16 cellular contexts compared by ENCODE assay signal in genomic region chrX:124030520-124030919, GRCh38.
DNase-seq lines count a peak whose midpoint lies in the region; ATAC-seq, FAIRE-seq and TF ChIP-seq lines count a peak whose summit lies in the region.
"Had no signal": no experiment of that assay in that cellular context is flagged by ENCODE, and none has a peak within 500 bp of the region (broad histone marks: within the 10 kb centered on the region; RNA-seq: fewer than 3 reads in every experiment).

No MANE protein-coding gene starts in this region.

- FAIRE-seq in GM12878 (lab: Jason Lieb, UNC), result no peak
- FAIRE-seq: K562 had no signal

- TSS peak; percentile 26 for BruUV-seq in GM12878 (replicated peaks; lab: Mats Ljungman, UMichigan)
- BruUV-seq in PC-3 (replicated peaks; lab: Mats Ljungman, UMichigan), result no TSS peak

- 58% methylated on average over 1 of the region's 1 CpG for WGBS in GM12878 (ENCODE audit: insufficient coverage, insufficient replicate concordance, low lambda C conversion rate, missing lambda C conversion rate)

- SMC1A ChIA-PET in GM12878 (lab: Charles Lee; ENCODE audit: uncharacterized antibody, unreplicated experiment), result interaction anchor here (0.6 to 1.3 kb wide), 5 partner anchors 8 to 348 kb away, joined by 3 to 4 read pairs (median 3); no protein-coding TSS in a partner anchor

- TF ChIP-seq POLR2A in GM12878 (IDR thresholded peaks at IDR 0.05; ENCODE audit: low read depth, low read length), result no peak

- H3K4me1 ChIP-seq in GM12878 (ENCODE audit: control insufficient read depth, insufficient read depth, low read length), result no peaks in the 10 kb centered on the region
- peaks cover 42% of the 10 kb centered on the region for H3K4me1 ChIP-seq in PC-3 (ENCODE audit: insufficient read depth, low read length)
- peaks cover 4% of the 10 kb centered on the region; the same call in 1 of the 2 replicates for H3K4me1 ChIP-seq in SJCRH30
- H3K4me1 ChIP-seq: spleen had no signal

- DNase-seq in GM12878 (ENCODE audit: low read depth, low spot score), result peak; percentile 4
- DNase-seq in cerebellar nuclear complex (lab: John Stamatoyannopoulos, UW), result no peak
- no peak for DNase-seq in PC-3
- DNase-seq in SIG-M5 (lab: John Stamatoyannopoulos, UW), result no peak
- DNase-seq in SJCRH30, result no peak
- DNase-seq: activated CD8-positive, alpha-beta memory T cell treated with anti-CD3 and anti-CD28 coated beads, Interleukin-2, amount 50 U/mL, for 4 hours; CD4-positive, alpha-beta T cell; left colon; NCI-H2029; OCI-M1; spleen had no signal

- in situ Hi-C loops in GM12878 (cut with MboI), result no loop called here

- CTCF ChIA-PET in GM12878 (lab: Yijun Ruan, JAX), result interaction anchor here (1.3 kb wide), 1 partner anchor 17 kb away, joined by 4 read pairs; no protein-coding TSS in a partner anchor
- CTCF ChIA-PET in PC-3 (lab: Charles Lee), result no interaction called here

- peaks cover 3% of the 10 kb centered on the region for H3F3A ChIP-seq in PC-3 (ENCODE audit: low read length, unreplicated experiment)

- ATAC-seq in GM18858 (IDR thresholded peaks at IDR 0.05; ENCODE audit: unreplicated experiment), result peak; percentile 88
- ATAC-seq in GM21390 (IDR thresholded peaks at IDR 0.05; ENCODE audit: unreplicated experiment), result peak; percentile 89
- peak; percentile 85 for ATAC-seq in HG02981 (IDR thresholded peaks at IDR 0.05; ENCODE audit: unreplicated experiment)
- ATAC-seq in GM12878, result peak; percentile 67
- ATAC-seq in PC-3, result no peak
- ATAC-seq: HCT116, K562, left colon had no signal

- H3K79me2 ChIP-seq in GM12878 (ENCODE audit: control insufficient read depth, insufficient read depth, low read length) (no peaks in the 10 kb centered on the region; the same call in 1 of the 2 replicates), PC-3 (ENCODE audit: low read length) (peaks cover 23% of the 10 kb centered on the region)

- H3K9ac ChIP-seq in GM12878 (ENCODE audit: control insufficient read depth, insufficient read depth, low read length), result no peak overlapping the region
- H3K9ac ChIP-seq in PC-3 (ENCODE audit: low read length), result no peak overlapping the region

- no peak for TF ChIP-seq RAD21 in GM12878 (IDR thresholded peaks at IDR 0.05; ENCODE audit: insufficient read depth, low read depth, low read length)

- no peak overlapping the region for H2AFZ ChIP-seq in GM12878 (ENCODE audit: control insufficient read depth, low read depth, low read length)
- no peak overlapping the region for H2AFZ ChIP-seq in PC-3 (ENCODE audit: low read length)

- H3K9me2 ChIP-seq in PC-3 (replicated peaks; ENCODE audit: low read length), result no peaks in the 10 kb centered on the region

- H3K4me3 ChIP-seq in GM12878 (no peak overlapping the region), PC-3 (ENCODE audit: low read length) (no peak overlapping the region), SJCRH30 (no peak overlapping the region)
- H3K4me3 ChIP-seq: K562, spleen had no signal

- RAD21 ChIA-PET in GM12878 (lab: Charles Lee; ENCODE audit: unreplicated experiment), result interaction anchor here (0.5 to 0.6 kb wide), 2 partner anchors 12 to 70 kb away, joined by 4 read pairs; no protein-coding TSS in a partner anchor

- no peak for TF ChIP-seq EP300 in GM12878 (IDR thresholded peaks at IDR 0.05; ENCODE audit: borderline replicate concordance in 1 of 2, control insufficient read depth in 1 of 2, low read depth in 2 of 2, low read length in 2 of 2)

- H4K20me1 ChIP-seq in GM12878 (ENCODE audit: control insufficient read depth, insufficient read depth), result no peaks in the 10 kb centered on the region
- H4K20me1 ChIP-seq in PC-3 (ENCODE audit: low read length), result no peaks in the 10 kb centered on the region

- TF ChIP-seq CTCF in GM12878 (IDR thresholded peaks at IDR 0.05 in 2 of 3, conservative IDR thresholded peaks at IDR 0.05 in 1 of 3; ENCODE audit: control insufficient read depth in 2 of 3, extremely low read depth in 1 of 3, insufficient read depth in 1 of 3, low read depth in 3 of 3, low read length in 3 of 3) (no peak), PC-3 (conservative IDR thresholded peaks at IDR 0.05; ENCODE audit: low read depth, low read length) (no peak)

- H3K9me3 ChIP-seq in GM12878 (replicated peaks; ENCODE audit: control insufficient read depth, insufficient read depth, low read length) (no peaks in the 10 kb centered on the region), PC-3 (ENCODE audit: low read length) (no peaks in the 10 kb centered on the region), SJCRH30 (replicated peaks) (no peaks in the 10 kb centered on the region)
- H3K9me3 ChIP-seq: spleen had no signal

- H3K36me3 ChIP-seq in GM12878 (ENCODE audit: control insufficient read depth in 2 of 2, insufficient read depth in 2 of 2, low read length in 1 of 2) (no peaks in the 10 kb centered on the region; a peak in 2 of 4 replicates), PC-3 (ENCODE audit: low read depth, low read length) (peaks cover 8% of the 10 kb centered on the region; the same call in 1 of the 2 replicates), SJCRH30 (peaks cover 71% of the 10 kb centered on the region)

- H3K27ac ChIP-seq in GM12878 (ENCODE audit: control insufficient read depth, insufficient read depth) (no peak overlapping the region), PC-3 (ENCODE audit: low read length) (no peak overlapping the region), SJCRH30 (no peak overlapping the region)
- H3K27ac ChIP-seq: spleen had no signal

- no peak overlapping the region for H3K4me2 ChIP-seq in GM12878 (ENCODE audit: control insufficient read depth, insufficient read depth)
- H3K4me2 ChIP-seq in PC-3 (ENCODE audit: low read length), result no peak overlapping the region

- H3K27me3 ChIP-seq in GM12878 (replicated peaks in 1 of 2; ENCODE audit: control insufficient read depth in 2 of 2, insufficient read depth in 2 of 2, low read length in 1 of 2), result no peaks in the 10 kb centered on the region
- no peaks in the 10 kb centered on the region for H3K27me3 ChIP-seq in PC-3 (ENCODE audit: low read length)
- H3K27me3 ChIP-seq in SJCRH30, result no peaks in the 10 kb centered on the region
- H3K27me3 ChIP-seq: spleen had no signal

- intact Hi-C loops in GM12878 (cut with micrococcal nuclease; ENCODE audit: unreplicated experiment) (no loop called here), PC-3 (cut with micrococcal nuclease) (no loop called here)

- POLR2A ChIA-PET in GM12878 (lab: Charles Lee) (interaction anchor here (0.6 kb wide), 1 partner anchor 204 kb away, joined by 4 read pairs; no protein-coding TSS in a partner anchor), PC-3 (lab: Charles Lee; ENCODE audit: unreplicated experiment) (no interaction called here)

TF ChIP-seq in GM12878, 131 proteins besides CTCF, POLR2A, EP300 and RAD21:
- TF ChIP-seq POLR2AphosphoS5 (IDR thresholded peaks at IDR 0.05; ENCODE audit: low read length), result no peak
- TF ChIP-seq ZNF24 (IDR thresholded peaks at IDR 0.05), result no peak
- TF ChIP-seq FOXK2 (IDR thresholded peaks at IDR 0.05), result no peak
- no peak for TF ChIP-seq SMAD5 (IDR thresholded peaks at IDR 0.05; ENCODE audit: low read depth)
- TF ChIP-seq PBX3 (IDR thresholded peaks at IDR 0.05; ENCODE audit: insufficient replicate concordance, low read depth, low read length), result no peak
- TF ChIP-seq PKNOX1 (IDR thresholded peaks at IDR 0.05), result no peak
- no peak for TF ChIP-seq DPF2 (IDR thresholded peaks at IDR 0.05)
- TF ChIP-seq MTA3 (IDR thresholded peaks at IDR 0.05; ENCODE audit: borderline replicate concordance, low read length), result no peak
- no peak for TF ChIP-seq ZNF207 (IDR thresholded peaks at IDR 0.05; ENCODE audit: borderline replicate concordance)
